ENCODE assay signal across 8 cellular contexts in genomic region chr11:76233936-76234703, GRCh38. TPM values are rescaled to one million over a fixed set of nuclear protein-coding genes. Genes with fewer than 3 reads are reported as not detected.
A peak's percentile ranks its signal among the peaks of the same experiment; 100 is the strongest.
DNase-seq lines count a peak whose midpoint lies in the region; ATAC-seq and TF ChIP-seq lines count a peak whose summit lies in the region.

No MANE protein-coding gene starts in this region.

- peaks cover 23% of the 10 kb centered on the region for H3F3A ChIP-seq in MM.1S (ENCODE audit: insufficient read depth, low read length)

- peak overlapping the region; percentile 61 for H3K27ac ChIP-seq in MM.1S (ENCODE audit: low read length)

- H3K9ac ChIP-seq in MM.1S (ENCODE audit: low read length) (peak overlapping the region; percentile 65), adipocyte (ENCODE audit: low read length) (peak overlapping the region; percentile 84)

- H2AFZ ChIP-seq in MM.1S (ENCODE audit: low read length) = peak overlapping the region; percentile 93

- H3K36me3 ChIP-seq in MM.1S (replicated peaks; ENCODE audit: insufficient read depth, low read length) = no peaks in the 10 kb centered on the region
- H3K36me3 ChIP-seq in adipocyte (ENCODE audit: control insufficient read depth, insufficient read depth, low read length, severe bottlenecking) = no peaks in the 10 kb centered on the region

- no peaks in the 10 kb centered on the region for H4K20me1 ChIP-seq in MM.1S (ENCODE audit: insufficient read depth, low read length)

- H3K9me3 ChIP-seq in MM.1S (replicated peaks; ENCODE audit: insufficient read depth, low read length) (no peaks in the 10 kb centered on the region), adipocyte (ENCODE audit: control insufficient read depth, low read length) (no peaks in the 10 kb centered on the region)

- peak overlapping the region; percentile 72 for H3K4me2 ChIP-seq in MM.1S (ENCODE audit: low read depth, low read length)

- intact Hi-C loops in left ventricle myocardium superior (cut with micrococcal nuclease) = no loop called here

- DNase-seq in stimulated activated CD4-positive, alpha-beta T cell treated with anti-CD3 and anti-CD28 coated beads, Interleukin-15, amount 100 ng/mL, for 24 hours = peak; percentile 11
- no peak for DNase-seq in stimulated activated CD4-positive, alpha-beta T cell treated with anti-CD3 and anti-CD28 coated beads, Interleukin-1b, Interleukin-23, amount 100 ng/mL, for 48 hours
- DNase-seq in MM.1S (peak; percentile 36), adipocyte (ENCODE audit: low read depth) (peak; percentile 15), left ventricle myocardium superior (peak; percentile 64), putamen (ENCODE audit: low spot score) (peak; percentile 29), NCI-H1092 treated with DMSO at 0.1 percent for 48 hours (lab: John Stamatoyannopoulos, UW) (no peak)
- DNase-seq in stimulated activated CD4-positive, alpha-beta T cell treated with anti-CD3 and anti-CD28 coated beads, Interleukin-12 subunit alpha, Interleukin-12 subunit beta, amount 100 ng/mL, for 4 hours = no peak

- H3K9me2 ChIP-seq in MM.1S (replicated peaks; ENCODE audit: insufficient read depth, low read length) = no peaks in the 10 kb centered on the region

- peaks cover 34% of the 10 kb centered on the region for H3K4me1 ChIP-seq in MM.1S (ENCODE audit: low read length)
- peaks cover 27% of the 10 kb centered on the region for H3K4me1 ChIP-seq in adipocyte (ENCODE audit: control insufficient read depth, insufficient read depth, low read length)

- no peak for TF ChIP-seq CTCF in MM.1S (IDR thresholded peaks at IDR 0.05; ENCODE audit: low read length)

- no peaks in the 10 kb centered on the region for H3K79me2 ChIP-seq in MM.1S (ENCODE audit: low read length)

- ATAC-seq in left ventricle myocardium superior = peak; percentile 62

- H3K27me3 ChIP-seq in MM.1S (replicated peaks; ENCODE audit: insufficient read depth, low read length) = no peaks in the 10 kb centered on the region; the same call in 1 of the 2 replicates
- no peaks in the 10 kb centered on the region for H3K27me3 ChIP-seq in adipocyte (replicated peaks; ENCODE audit: control insufficient read depth, insufficient read depth, low read length)

- H3K4me3 ChIP-seq in MM.1S (ENCODE audit: low read length) (peak overlapping the region; percentile 95), adipocyte (ENCODE audit: low read length) (peak overlapping the region; percentile 88)

RNA-seq across cellular contexts. Expression of gene WNT11, which starts 27.8 kb away (rescaled TPM):
- 15.2 TPM for total RNA-seq in left ventricle myocardium superior

Comparison
In these comparisons a context has a peak if more than half of its experiments do, and no peak if none do; other contexts are left out.
1. DNase-seq: peak in stimulated activated CD4-positive, alpha-beta T cell treated with anti-CD3 and anti-CD28 coated beads, Interleukin-15, amount 100 ng/mL, for 24 hours (single experiment), MM.1S (single experiment), adipocyte (single experiment), left ventricle myocardium superior (single experiment) and putamen (single experiment); none in stimulated activated CD4-positive, alpha-beta T cell treated with anti-CD3 and anti-CD28 coated beads, Interleukin-1b, Interleukin-23, amount 100 ng/mL, for 48 hours (single experiment), stimulated activated CD4-positive, alpha-beta T cell treated with anti-CD3 and anti-CD28 coated beads, Interleukin-12 subunit alpha, Interleukin-12 subunit beta, amount 100 ng/mL, for 4 hours (single experiment) and NCI-H1092 treated with DMSO at 0.1 percent for 48 hours (single experiment).